ENCODE assay signal across 18 cellular contexts in genomic region chr17:80655588-80655987, GRCh38.
DNase-seq lines count a peak whose midpoint lies in the region; ATAC-seq and TF ChIP-seq lines count a peak whose summit lies in the region.
"Had no signal": no experiment of that assay in that cellular context is flagged by ENCODE, and none has a peak within 500 bp of the region (broad histone marks: within the 10 kb centered on the region; RNA-seq: fewer than 3 reads in every experiment).

No MANE protein-coding gene starts in this region.

- TF ChIP-seq POLR2A in body of pancreas (IDR thresholded peaks at IDR 0.05): no peak

- H3K4me2 ChIP-seq in Karpas-422 (ENCODE audit: low read depth, low read length, poor library complexity, severe bottlenecking): peak overlapping the region; percentile 55
- H3K4me2 ChIP-seq: A549 had no signal

- H3K36me3 Mint-ChIP-seq in activated CD8-positive, alpha-beta T cell treated with anti-CD3 and anti-CD28 coated beads for 36 hours (ENCODE audit: low read depth): peaks cover 44% of the 10 kb centered on the region
- peaks cover 52% of the 10 kb centered on the region for H3K36me3 Mint-ChIP-seq in activated CD8-positive, alpha-beta T cell treated with anti-CD3 and anti-CD28 coated beads, Interleukin-2, amount 10 ng/mL, durations not matched to agents 7 days and 5 days (ENCODE audit: low read depth)
- peaks cover 4% of the 10 kb centered on the region for H3K36me3 Mint-ChIP-seq in CD8-positive, alpha-beta T cell
- peaks cover 3 to 59% (median 41%) of the 10 kb centered on the region in 5 donors for H3K36me3 Mint-ChIP-seq in naive thymus-derived CD4-positive, alpha-beta T cell

- no peaks in the 10 kb centered on the region for H4K20me1 ChIP-seq in Karpas-422 (ENCODE audit: insufficient read depth, low read depth, low read length)

- no peaks in the 10 kb centered on the region for H3K36me3 ChIP-seq in CD8-positive, alpha-beta T cell (ENCODE audit: insufficient read depth, low read length)
- H3K36me3 ChIP-seq in Karpas-422 (ENCODE audit: insufficient read depth, low read length) (no peaks in the 10 kb centered on the region; the same call in 1 of the 2 replicates), body of pancreas (replicated peaks in 1 of 2; ENCODE audit: insufficient read depth in 1 of 2, low read depth in 2 of 2) (no peaks in the 10 kb centered on the region)
- H3K36me3 ChIP-seq in naive thymus-derived CD4-positive, alpha-beta T cell (ENCODE audit: control insufficient read depth in 2 of 3, insufficient read depth in 3 of 3, low read length in 3 of 3): no peaks in the 10 kb centered on the region

- H3K4me1 ChIP-seq in CD8-positive, alpha-beta T cell (ENCODE audit: insufficient read depth, low read length): peaks cover 5% of the 10 kb centered on the region
- H3K4me1 ChIP-seq in Karpas-422 (ENCODE audit: low read length): peaks cover 31% of the 10 kb centered on the region
- peaks cover 0 to under 1% of the 10 kb centered on the region in 2 donors for H3K4me1 ChIP-seq in naive thymus-derived CD4-positive, alpha-beta T cell (ENCODE audit: control insufficient read depth in 2 of 2, insufficient read depth in 2 of 2, low read length in 2 of 2)
- peaks cover 5% of the 10 kb centered on the region for H3K4me1 ChIP-seq in body of pancreas
- H3K4me1 ChIP-seq: A549 had no signal

- H2AFZ ChIP-seq in Karpas-422 (ENCODE audit: low read length): no peak overlapping the region

- CTCF ChIA-PET in activated CD8-positive, alpha-beta T cell treated with anti-CD3 and anti-CD28 coated beads for 36 hours (lab: Charles Lee): no interaction called here
- CTCF ChIA-PET in activated CD8-positive, alpha-beta T cell treated with anti-CD3 and anti-CD28 coated beads, Interleukin-2, amount 10 ng/mL, durations not matched to agents 7 days and 5 days (lab: Charles Lee): no interaction called here
- CTCF ChIA-PET in CD8-positive, alpha-beta T cell (lab: Charles Lee): no interaction called here
- CTCF ChIA-PET in naive thymus-derived CD4-positive, alpha-beta T cell (lab: Charles Lee): interaction anchor here (1.0 kb wide), 1 partner anchor 21 kb away, joined by 3 read pairs; no protein-coding TSS in a partner anchor

- H3K9me3 ChIP-seq in CD8-positive, alpha-beta T cell (ENCODE audit: low read length): no peaks in the 10 kb centered on the region
- H3K9me3 ChIP-seq in Karpas-422 (ENCODE audit: low read length): no peaks in the 10 kb centered on the region
- H3K9me3 ChIP-seq in naive thymus-derived CD4-positive, alpha-beta T cell (ENCODE audit: control insufficient read depth in 2 of 3, low read length in 3 of 3): no peaks in the 10 kb centered on the region
- no peaks in the 10 kb centered on the region for H3K9me3 ChIP-seq in body of pancreas

- H3K9me2 ChIP-seq in Karpas-422 (replicated peaks; ENCODE audit: insufficient read depth, low read length): no peaks in the 10 kb centered on the region

- POLR2A ChIA-PET in activated CD8-positive, alpha-beta T cell treated with anti-CD3 and anti-CD28 coated beads for 36 hours (lab: Charles Lee): interaction anchor here (2.1 kb wide), 1 partner anchor 8 kb away, joined by 7 read pairs; no protein-coding TSS in a partner anchor
- POLR2A ChIA-PET in activated CD8-positive, alpha-beta T cell treated with anti-CD3 and anti-CD28 coated beads, Interleukin-2, amount 10 ng/mL, durations not matched to agents 7 days and 5 days (lab: Charles Lee): no interaction called here
- POLR2A ChIA-PET in CD8-positive, alpha-beta T cell (lab: Charles Lee): interaction anchor here (1.3 kb wide), 1 partner anchor 12 kb away, joined by 4 read pairs; no protein-coding TSS in a partner anchor
- POLR2A ChIA-PET in naive thymus-derived CD4-positive, alpha-beta T cell (lab: Charles Lee): interaction anchor here (0.5 to 3.2 kb wide), 5 partner anchors 8 to 100 kb away, joined by 3 to 10 read pairs (median 4); no protein-coding TSS in a partner anchor

- ATAC-seq in activated CD8-positive, alpha-beta T cell treated with anti-CD3 and anti-CD28 coated beads for 36 hours: peak; percentile 37
- no peak for ATAC-seq in activated CD8-positive, alpha-beta T cell treated with anti-CD3 and anti-CD28 coated beads, Interleukin-2, amount 10 ng/mL, durations not matched to agents 7 days and 5 days
- ATAC-seq in CD8-positive, alpha-beta T cell: no peak
- ATAC-seq in naive thymus-derived CD4-positive, alpha-beta T cell: no peak
- no peak for ATAC-seq in body of pancreas
- ATAC-seq: A549 had no signal

- 95 to 96% methylated on average over 6 of the region's 6 CpGs for WGBS in body of pancreas, 2 donors

- H3K4me1 Mint-ChIP-seq in activated CD8-positive, alpha-beta T cell treated with anti-CD3 and anti-CD28 coated beads for 36 hours (ENCODE audit: low read depth): peaks cover 32% of the 10 kb centered on the region
- H3K4me1 Mint-ChIP-seq in activated CD8-positive, alpha-beta T cell treated with anti-CD3 and anti-CD28 coated beads, Interleukin-2, amount 10 ng/mL, durations not matched to agents 7 days and 5 days (ENCODE audit: low read depth): peaks cover 27% of the 10 kb centered on the region
- H3K4me1 Mint-ChIP-seq in CD8-positive, alpha-beta T cell (ENCODE audit: low read depth): peaks cover 35% of the 10 kb centered on the region
- peaks cover 16 to 59% (median 51%) of the 10 kb centered on the region in 7 donors for H3K4me1 Mint-ChIP-seq in naive thymus-derived CD4-positive, alpha-beta T cell

- H3K9ac ChIP-seq in Karpas-422 (ENCODE audit: low read length): no peak overlapping the region

- no peak overlapping the region for H3K4me3 ChIP-seq in CD8-positive, alpha-beta T cell (ENCODE audit: low read depth, low read length)
- H3K4me3 ChIP-seq in Karpas-422 (ENCODE audit: low read length): no peak overlapping the region
- no peak overlapping the region for H3K4me3 ChIP-seq in naive thymus-derived CD4-positive, alpha-beta T cell (ENCODE audit: low read length)
- H3K4me3 ChIP-seq in body of pancreas: no peak overlapping the region
- H3K4me3 ChIP-seq: A549 had no signal

- H3K79me2 ChIP-seq in Karpas-422 (ENCODE audit: low read length): peaks cover 76% of the 10 kb centered on the region

- H3K9me3 Mint-ChIP-seq in activated CD8-positive, alpha-beta T cell treated with anti-CD3 and anti-CD28 coated beads for 36 hours: peaks cover 15% of the 10 kb centered on the region
- peaks cover 30% of the 10 kb centered on the region for H3K9me3 Mint-ChIP-seq in activated CD8-positive, alpha-beta T cell treated with anti-CD3 and anti-CD28 coated beads, Interleukin-2, amount 10 ng/mL, durations not matched to agents 7 days and 5 days (ENCODE audit: insufficient read depth)
- H3K9me3 Mint-ChIP-seq in CD8-positive, alpha-beta T cell: peaks cover 8% of the 10 kb centered on the region
- peaks cover 0 to 38% (median 6%) of the 10 kb centered on the region in 11 donors for H3K9me3 Mint-ChIP-seq in naive thymus-derived CD4-positive, alpha-beta T cell
- H3K9me3 Mint-ChIP-seq: H9 had no signal

- DNase-seq in activated CD8-positive, alpha-beta T cell treated with anti-CD3 and anti-CD28 coated beads for 36 hours: no peak
- no peak for DNase-seq in activated CD8-positive, alpha-beta T cell treated with anti-CD3 and anti-CD28 coated beads, Interleukin-2, amount 10 ng/mL, durations not matched to agents 7 days and 5 days
- DNase-seq in CD8-positive, alpha-beta T cell: no peak
- DNase-seq in Karpas-422 (peak; percentile 59), body of pancreas (no peak), NCI-H345 treated with DMSO at 0.1 percent for 48 hours (lab: John Stamatoyannopoulos, UW; ENCODE audit: unreplicated experiment) (no peak), medulla oblongata (ENCODE audit: extremely low spot score) (no peak)
- DNase-seq in naive thymus-derived CD4-positive, alpha-beta T cell: no peak
- DNase-seq: AML-193; CD4-positive, alpha-beta T cell; DMS153; DMS79; GDM1; H9 had no signal

- TF ChIP-seq CTCF in activated CD8-positive, alpha-beta T cell treated with anti-CD3 and anti-CD28 coated beads for 36 hours (IDR thresholded peaks at IDR 0.05): no peak
- TF ChIP-seq CTCF in CD8-positive, alpha-beta T cell (IDR thresholded peaks at IDR 0.05): no peak
- no peak for TF ChIP-seq CTCF in body of pancreas (IDR thresholded peaks at IDR 0.05)

- H3K27ac Mint-ChIP-seq in activated CD8-positive, alpha-beta T cell treated with anti-CD3 and anti-CD28 coated beads for 36 hours: no peak overlapping the region
- no peak overlapping the region for H3K27ac Mint-ChIP-seq in activated CD8-positive, alpha-beta T cell treated with anti-CD3 and anti-CD28 coated beads, Interleukin-2, amount 10 ng/mL, durations not matched to agents 7 days and 5 days
- H3K27ac Mint-ChIP-seq in CD8-positive, alpha-beta T cell: peak overlapping the region; percentile 52
- H3K27ac Mint-ChIP-seq in naive thymus-derived CD4-positive, alpha-beta T cell: peak overlapping the region in 6 of 9 donors; percentile 16 to 78 (median 27)
- H3K27ac Mint-ChIP-seq: CD4-positive, alpha-beta T cell; H9 had no signal

- intact Hi-C loops in activated CD8-positive, alpha-beta T cell treated with anti-CD3 and anti-CD28 coated beads for 36 hours (cut with micrococcal nuclease): no loop called here
- intact Hi-C loops in CD8-positive, alpha-beta T cell (cut with DNase I, micrococcal nuclease): no loop called here
- intact Hi-C loops in naive thymus-derived CD4-positive, alpha-beta T cell (cut with micrococcal nuclease): no loop called here
- intact Hi-C loops in body of pancreas (cut with DNase I): no loop called here

- H3K27me3 Mint-ChIP-seq in activated CD8-positive, alpha-beta T cell treated with anti-CD3 and anti-CD28 coated beads for 36 hours: no peaks in the 10 kb centered on the region
- no peaks in the 10 kb centered on the region for H3K27me3 Mint-ChIP-seq in activated CD8-positive, alpha-beta T cell treated with anti-CD3 and anti-CD28 coated beads, Interleukin-2, amount 10 ng/mL, durations not matched to agents 7 days and 5 days (ENCODE audit: low read depth)
- no peaks in the 10 kb centered on the region for H3K27me3 Mint-ChIP-seq in CD8-positive, alpha-beta T cell (ENCODE audit: low read depth)
- H3K27me3 Mint-ChIP-seq in naive thymus-derived CD4-positive, alpha-beta T cell: no peaks in the 10 kb centered on the region
- H3K27me3 Mint-ChIP-seq: CD4-positive, alpha-beta T cell had no signal

- H3K27me3 ChIP-seq in CD8-positive, alpha-beta T cell (ENCODE audit: insufficient read depth, low read length): no peaks in the 10 kb centered on the region
- no peaks in the 10 kb centered on the region for H3K27me3 ChIP-seq in Karpas-422 (ENCODE audit: low read length)
- no peaks in the 10 kb centered on the region for H3K27me3 ChIP-seq in naive thymus-derived CD4-positive, alpha-beta T cell (ENCODE audit: control insufficient read depth in 2 of 2, insufficient read depth in 2 of 2, low read length in 2 of 2)
- no peaks in the 10 kb centered on the region for H3K27me3 ChIP-seq in body of pancreas

- H3K4me3 Mint-ChIP-seq in activated CD8-positive, alpha-beta T cell treated with anti-CD3 and anti-CD28 coated beads for 36 hours: no peak overlapping the region
- H3K4me3 Mint-ChIP-seq in activated CD8-positive, alpha-beta T cell treated with anti-CD3 and anti-CD28 coated beads, Interleukin-2, amount 10 ng/mL, durations not matched to agents 7 days and 5 days: no peak overlapping the region
- H3K4me3 Mint-ChIP-seq in CD8-positive, alpha-beta T cell: no peak overlapping the region
- H3K4me3 Mint-ChIP-seq in naive thymus-derived CD4-positive, alpha-beta T cell: no peak overlapping the region
- H3K4me3 Mint-ChIP-seq: CD4-positive, alpha-beta T cell; H9 had no signal

- no peak overlapping the region for H3K27ac ChIP-seq in CD8-positive, alpha-beta T cell (ENCODE audit: low read depth, low read length)
- peak overlapping the region; percentile 93 for H3K27ac ChIP-seq in Karpas-422 (ENCODE audit: low read length)
- H3K27ac ChIP-seq in naive thymus-derived CD4-positive, alpha-beta T cell (ENCODE audit: low read depth, low read length): no peak overlapping the region
- H3K27ac ChIP-seq in body of pancreas: no peak overlapping the region
- H3K27ac ChIP-seq: 22Rv1, A549, C4-2B, HL-60 had no signal

Comparison
In these comparisons a context has a peak if more than half of its experiments do, and no peak if none do; other contexts are left out.
1. H3K27ac Mint-ChIP-seq: peak in CD8-positive, alpha-beta T cell (single experiment) and naive thymus-derived CD4-positive, alpha-beta T cell (6 of 9); none in activated CD8-positive, alpha-beta T cell treated with anti-CD3 and anti-CD28 coated beads for 36 hours (single experiment) and activated CD8-positive, alpha-beta T cell treated with anti-CD3 and anti-CD28 coated beads, Interleukin-2, amount 10 ng/mL, durations not matched to agents 7 days and 5 days (single experiment).